In genomic region chr15:38652183-38652794, GRCh38 we compare ENCODE assay signal across 20 cellular contexts.
A peak's percentile ranks its signal among the peaks of the same experiment; 100 is the strongest.
DNase-seq lines count a peak whose midpoint lies in the region; ATAC-seq and TF ChIP-seq lines count a peak whose summit lies in the region.
"Had no signal": no experiment of that assay in that cellular context is flagged by ENCODE, and none has a peak within 500 bp of the region (broad histone marks: within the 10 kb centered on the region; RNA-seq: fewer than 3 reads in every experiment).

No MANE protein-coding gene starts in this region.

- no peaks in the 10 kb centered on the region for H4K20me1 ChIP-seq in Karpas-422 (ENCODE audit: insufficient read depth, low read depth, low read length)

- peaks cover 83% of the 10 kb centered on the region for H3K4me1 Mint-ChIP-seq in activated T-cell treated with anti-CD3 and anti-CD28 coated beads, Interleukin-2, amount 50 U/mL, for 24 hours (ENCODE audit: low read depth)
- peaks cover 72% of the 10 kb centered on the region for H3K4me1 Mint-ChIP-seq in activated T-helper 2 cell treated with anti-CD3 and anti-CD28 coated beads, Interferon-gamma antibody, Interleukin-2, Interleukin-4, amounts not matched to agents 10 μg/mL and 5 μg/mL and 100 μg/mL, durations not matched to agents 14 hours and 24 hours and 36 hours (ENCODE audit: low read depth)
- H3K4me1 Mint-ChIP-seq in stimulated activated effector memory CD8-positive, alpha-beta T cell treated with anti-CD3 and anti-CD28 coated beads, Interleukin-12 subunit alpha, Interleukin-12 subunit beta, amount 100 ng/mL, for 72 hours: peaks cover 38% of the 10 kb centered on the region
- H3K4me1 Mint-ChIP-seq in CD14-positive monocyte: peaks cover 30% of the 10 kb centered on the region
- H3K4me1 Mint-ChIP-seq: brain had no signal

- no peak for DNase-seq in activated T-cell treated with anti-CD3 and anti-CD28 coated beads, Interleukin-2, amount 50 U/mL, for 24 hours
- no peak for DNase-seq in activated T-cell treated with anti-CD3 and anti-CD28 coated beads, Interleukin-2, amount 50 U/mL, for 48 hours
- peak; percentile 61 for DNase-seq in Karpas-422
- DNase-seq in activated T-helper 2 cell treated with anti-CD3 and anti-CD28 coated beads, Interferon-gamma antibody, Interleukin-2, Interleukin-4, amounts not matched to agents 10 μg/mL and 5 μg/mL and 100 μg/mL, durations not matched to agents 14 hours and 24 hours and 36 hours (ENCODE audit: low spot score): no peak
- DNase-seq in stimulated activated effector memory CD8-positive, alpha-beta T cell treated with anti-CD3 and anti-CD28 coated beads, Interleukin-12 subunit alpha, Interleukin-12 subunit beta, amount 100 ng/mL, for 72 hours (ENCODE audit: low spot score in 2 of 2): no peak
- DNase-seq in CD14-positive monocyte (ENCODE audit: low spot score): no peak
- DNase-seq: ACHN; activated gamma-delta T cell; COR-L47; NCI-H1417; NCI-H2171 treated with DMSO at 0.1 percent for 48 hours; SHP77; stimulated activated CD4-positive, alpha-beta T cell treated with anti-CD3 and anti-CD28 coated beads, Interleukin-12 subunit alpha, Interleukin-12 subunit beta, amount 100 ng/mL, for 4 hours; uterus had no signal

- H3K27ac Mint-ChIP-seq in activated T-cell treated with anti-CD3 and anti-CD28 coated beads, Interleukin-2, amount 50 U/mL, for 24 hours: peak overlapping the region; percentile 91
- H3K27ac Mint-ChIP-seq in activated T-helper 2 cell treated with anti-CD3 and anti-CD28 coated beads, Interferon-gamma antibody, Interleukin-2, Interleukin-4, amounts not matched to agents 10 μg/mL and 5 μg/mL and 100 μg/mL, durations not matched to agents 14 hours and 24 hours and 36 hours: peak overlapping the region; percentile 96
- H3K27ac Mint-ChIP-seq in stimulated activated effector memory CD8-positive, alpha-beta T cell treated with anti-CD3 and anti-CD28 coated beads, Interleukin-12 subunit alpha, Interleukin-12 subunit beta, amount 100 ng/mL, for 72 hours: peak overlapping the region; percentile 95
- no peak overlapping the region for H3K27ac Mint-ChIP-seq in CD14-positive monocyte
- H3K27ac Mint-ChIP-seq: brain; dendritic cell treated with granulocyte-macrophage colony-stimulating factor and Interleukin-4, amounts not matched to agents 40 ng/mL and 50 ng/mL, for 4 days had no signal

- H3K27ac ChIP-seq in Karpas-422 (ENCODE audit: low read length): peak overlapping the region; percentile 97
- H3K27ac ChIP-seq: HL-60, uterus had no signal

- no peaks in the 10 kb centered on the region for H3K36me3 Mint-ChIP-seq in activated T-cell treated with anti-CD3 and anti-CD28 coated beads, Interleukin-2, amount 50 U/mL, for 24 hours (ENCODE audit: low read depth)
- H3K36me3 Mint-ChIP-seq in activated T-helper 2 cell treated with anti-CD3 and anti-CD28 coated beads, Interferon-gamma antibody, Interleukin-2, Interleukin-4, amounts not matched to agents 10 μg/mL and 5 μg/mL and 100 μg/mL, durations not matched to agents 14 hours and 24 hours and 36 hours (ENCODE audit: low read depth): peaks cover 19% of the 10 kb centered on the region
- H3K36me3 Mint-ChIP-seq in stimulated activated effector memory CD8-positive, alpha-beta T cell treated with anti-CD3 and anti-CD28 coated beads, Interleukin-12 subunit alpha, Interleukin-12 subunit beta, amount 100 ng/mL, for 72 hours: no peaks in the 10 kb centered on the region
- no peaks in the 10 kb centered on the region for H3K36me3 Mint-ChIP-seq in CD14-positive monocyte
- H3K36me3 Mint-ChIP-seq: brain had no signal

- H3K27me3 ChIP-seq in Karpas-422 (ENCODE audit: low read length): no peaks in the 10 kb centered on the region
- H3K27me3 ChIP-seq: uterus had no signal

- H3K4me3 Mint-ChIP-seq in activated T-cell treated with anti-CD3 and anti-CD28 coated beads, Interleukin-2, amount 50 U/mL, for 24 hours: peak overlapping the region; percentile 62
- peak overlapping the region; percentile 75 for H3K4me3 Mint-ChIP-seq in activated T-helper 2 cell treated with anti-CD3 and anti-CD28 coated beads, Interferon-gamma antibody, Interleukin-2, Interleukin-4, amounts not matched to agents 10 μg/mL and 5 μg/mL and 100 μg/mL, durations not matched to agents 14 hours and 24 hours and 36 hours (ENCODE audit: low read depth)
- peak overlapping the region; percentile 64 for H3K4me3 Mint-ChIP-seq in stimulated activated effector memory CD8-positive, alpha-beta T cell treated with anti-CD3 and anti-CD28 coated beads, Interleukin-12 subunit alpha, Interleukin-12 subunit beta, amount 100 ng/mL, for 72 hours
- H3K4me3 Mint-ChIP-seq in CD14-positive monocyte: no peak overlapping the region
- H3K4me3 Mint-ChIP-seq: brain; dendritic cell treated with granulocyte-macrophage colony-stimulating factor and Interleukin-4, amounts not matched to agents 40 ng/mL and 50 ng/mL, for 4 days had no signal

- TF ChIP-seq CTCF in CD14-positive monocyte (IDR thresholded peaks at IDR 0.05): no peak

- H3K79me2 ChIP-seq in Karpas-422 (ENCODE audit: low read length): no peaks in the 10 kb centered on the region

- peak overlapping the region; percentile 14; the same call in 1 of the 2 replicates for H2AFZ ChIP-seq in Karpas-422 (ENCODE audit: low read length)

- peak overlapping the region; percentile 74 for H3K9ac ChIP-seq in Karpas-422 (ENCODE audit: low read length)

- intact Hi-C loops in activated T-helper 2 cell treated with anti-CD3 and anti-CD28 coated beads, Interferon-gamma antibody, Interleukin-2, Interleukin-4, amounts not matched to agents 10 μg/mL and 5 μg/mL and 100 μg/mL, durations not matched to agents 14 hours and 24 hours and 36 hours (cut with micrococcal nuclease): loop anchor here (2.0 kb wide), 1 partner anchor 13 kb away; no protein-coding TSS in a partner anchor
- intact Hi-C loops in CD14-positive monocyte (cut with micrococcal nuclease): no loop called here

- peak; percentile 50 for ATAC-seq in stimulated activated effector memory CD8-positive, alpha-beta T cell treated with anti-CD3 and anti-CD28 coated beads, Interleukin-12 subunit alpha, Interleukin-12 subunit beta, amount 100 ng/mL, for 72 hours
- ATAC-seq in HG02759 (IDR thresholded peaks at IDR 0.05; ENCODE audit: unreplicated experiment) (no peak), GM21447 (IDR thresholded peaks at IDR 0.05; ENCODE audit: unreplicated experiment) (no peak)

- peak overlapping the region; percentile 54 for H3K4me3 ChIP-seq in Karpas-422 (ENCODE audit: low read length)
- H3K4me3 ChIP-seq: lung, uterus had no signal

- H3K9me3 Mint-ChIP-seq in activated T-cell treated with anti-CD3 and anti-CD28 coated beads, Interleukin-2, amount 50 U/mL, for 24 hours: peaks cover 5% of the 10 kb centered on the region
- H3K9me3 Mint-ChIP-seq in activated T-helper 2 cell treated with anti-CD3 and anti-CD28 coated beads, Interferon-gamma antibody, Interleukin-2, Interleukin-4, amounts not matched to agents 10 μg/mL and 5 μg/mL and 100 μg/mL, durations not matched to agents 14 hours and 24 hours and 36 hours: peaks cover 6% of the 10 kb centered on the region
- H3K9me3 Mint-ChIP-seq in stimulated activated effector memory CD8-positive, alpha-beta T cell treated with anti-CD3 and anti-CD28 coated beads, Interleukin-12 subunit alpha, Interleukin-12 subunit beta, amount 100 ng/mL, for 72 hours: no peaks in the 10 kb centered on the region
- peaks cover 0 to 6% (median 3%) of the 10 kb centered on the region in 7 donors for H3K9me3 Mint-ChIP-seq in CD14-positive monocyte
- H3K9me3 Mint-ChIP-seq: dendritic cell treated with granulocyte-macrophage colony-stimulating factor and Interleukin-4, amounts not matched to agents 40 ng/mL and 50 ng/mL, for 4 days had no signal

- peak overlapping the region; percentile 75 for H3K4me2 ChIP-seq in Karpas-422 (ENCODE audit: low read depth, low read length, poor library complexity, severe bottlenecking)

- no peaks in the 10 kb centered on the region for H3K36me3 ChIP-seq in Karpas-422 (ENCODE audit: insufficient read depth, low read length)
- H3K36me3 ChIP-seq: uterus had no signal

- 0 out of 2 replicates have a peak, but pooled peaks cover 4% of the 10 kb centered on the region for H3K9me3 ChIP-seq in Karpas-422 (ENCODE audit: low read length)
- H3K9me3 ChIP-seq: uterus had no signal

- no peaks in the 10 kb centered on the region for H3K27me3 Mint-ChIP-seq in activated T-cell treated with anti-CD3 and anti-CD28 coated beads, Interleukin-2, amount 50 U/mL, for 24 hours
- H3K27me3 Mint-ChIP-seq in activated T-helper 2 cell treated with anti-CD3 and anti-CD28 coated beads, Interferon-gamma antibody, Interleukin-2, Interleukin-4, amounts not matched to agents 10 μg/mL and 5 μg/mL and 100 μg/mL, durations not matched to agents 14 hours and 24 hours and 36 hours (ENCODE audit: low read depth): no peaks in the 10 kb centered on the region
- H3K27me3 Mint-ChIP-seq in CD14-positive monocyte (ENCODE audit: low read depth in 3 of 3): peaks cover 0 to 3% (median 1%) of the 10 kb centered on the region in 3 donors
- H3K27me3 Mint-ChIP-seq: brain; dendritic cell treated with granulocyte-macrophage colony-stimulating factor and Interleukin-4, amounts not matched to agents 40 ng/mL and 50 ng/mL, for 4 days had no signal

- H3K9me2 ChIP-seq in Karpas-422 (replicated peaks; ENCODE audit: insufficient read depth, low read length): no peaks in the 10 kb centered on the region

- H3K4me1 ChIP-seq in Karpas-422 (ENCODE audit: low read length): peaks cover 51% of the 10 kb centered on the region
- H3K4me1 ChIP-seq: uterus had no signal

Comparison
In these comparisons a context has a peak if more than half of its experiments do, and no peak if none do; other contexts are left out.
1. H3K27ac Mint-ChIP-seq: peak in activated T-cell treated with anti-CD3 and anti-CD28 coated beads, Interleukin-2, amount 50 U/mL, for 24 hours (single experiment), activated T-helper 2 cell treated with anti-CD3 and anti-CD28 coated beads, Interferon-gamma antibody, Interleukin-2, Interleukin-4, amounts not matched to agents 10 μg/mL and 5 μg/mL and 100 μg/mL, durations not matched to agents 14 hours and 24 hours and 36 hours (single experiment) and stimulated activated effector memory CD8-positive, alpha-beta T cell treated with anti-CD3 and anti-CD28 coated beads, Interleukin-12 subunit alpha, Interleukin-12 subunit beta, amount 100 ng/mL, for 72 hours (single experiment); none in CD14-positive monocyte (0 of 7).
2. H3K4me3 Mint-ChIP-seq: peak in activated T-cell treated with anti-CD3 and anti-CD28 coated beads, Interleukin-2, amount 50 U/mL, for 24 hours (single experiment), activated T-helper 2 cell treated with anti-CD3 and anti-CD28 coated beads, Interferon-gamma antibody, Interleukin-2, Interleukin-4, amounts not matched to agents 10 μg/mL and 5 μg/mL and 100 μg/mL, durations not matched to agents 14 hours and 24 hours and 36 hours (single experiment) and stimulated activated effector memory CD8-positive, alpha-beta T cell treated with anti-CD3 and anti-CD28 coated beads, Interleukin-12 subunit alpha, Interleukin-12 subunit beta, amount 100 ng/mL, for 72 hours (single experiment); none in CD14-positive monocyte (0 of 2).